ENCODE assay signal across 3 cellular contexts in genomic region chr3:44643024-44643423, GRCh38.
A peak's percentile ranks its signal among the peaks of the same experiment; 100 is the strongest.
TF ChIP-seq lines count a peak whose summit lies in the region.

No MANE protein-coding gene starts in this region.

TF ChIP-seq in liver, 16 proteins besides CTCF, POLR2A, EP300 and RAD21:
- no peak for TF ChIP-seq JUND (IDR thresholded peaks at IDR 0.05)
- TF ChIP-seq SP1 (IDR thresholded peaks at IDR 0.05), result no peak
TF ChIP-seq in liver: peak in this region for 0.

TF ChIP-seq in HepG2, 621 proteins besides CTCF, POLR2A, EP300 and RAD21:
- TF ChIP-seq ZFP62 (CRISPR knock-in tag; IDR thresholded peaks at IDR 0.05), result no peak
- no peak for TF ChIP-seq YEATS4 (CRISPR knock-in tag; IDR thresholded peaks at IDR 0.05; ENCODE audit: borderline replicate concordance)
- TF ChIP-seq ZNF710 (CRISPR knock-in tag; IDR thresholded peaks at IDR 0.05; ENCODE audit: borderline replicate concordance), result no peak
- no peak for TF ChIP-seq GLI4 (CRISPR knock-in tag; IDR thresholded peaks at IDR 0.05; ENCODE audit: borderline replicate concordance)
TF ChIP-seq in HepG2: peak in this region for 0.

TF ChIP-seq in GM12878, 131 proteins besides CTCF, POLR2A, EP300 and RAD21:
- no peak for TF ChIP-seq ATF7 (IDR thresholded peaks at IDR 0.05; ENCODE audit: low read depth)
- TF ChIP-seq CBX5 (IDR thresholded peaks at IDR 0.05; ENCODE audit: low read depth), result peak; percentile 60; the same call in 1 of the 2 replicates
TF ChIP-seq in GM12878: peak in this region for 1.
